ENCODE assay signal across 7 cellular contexts in the genomic region with DNA sequence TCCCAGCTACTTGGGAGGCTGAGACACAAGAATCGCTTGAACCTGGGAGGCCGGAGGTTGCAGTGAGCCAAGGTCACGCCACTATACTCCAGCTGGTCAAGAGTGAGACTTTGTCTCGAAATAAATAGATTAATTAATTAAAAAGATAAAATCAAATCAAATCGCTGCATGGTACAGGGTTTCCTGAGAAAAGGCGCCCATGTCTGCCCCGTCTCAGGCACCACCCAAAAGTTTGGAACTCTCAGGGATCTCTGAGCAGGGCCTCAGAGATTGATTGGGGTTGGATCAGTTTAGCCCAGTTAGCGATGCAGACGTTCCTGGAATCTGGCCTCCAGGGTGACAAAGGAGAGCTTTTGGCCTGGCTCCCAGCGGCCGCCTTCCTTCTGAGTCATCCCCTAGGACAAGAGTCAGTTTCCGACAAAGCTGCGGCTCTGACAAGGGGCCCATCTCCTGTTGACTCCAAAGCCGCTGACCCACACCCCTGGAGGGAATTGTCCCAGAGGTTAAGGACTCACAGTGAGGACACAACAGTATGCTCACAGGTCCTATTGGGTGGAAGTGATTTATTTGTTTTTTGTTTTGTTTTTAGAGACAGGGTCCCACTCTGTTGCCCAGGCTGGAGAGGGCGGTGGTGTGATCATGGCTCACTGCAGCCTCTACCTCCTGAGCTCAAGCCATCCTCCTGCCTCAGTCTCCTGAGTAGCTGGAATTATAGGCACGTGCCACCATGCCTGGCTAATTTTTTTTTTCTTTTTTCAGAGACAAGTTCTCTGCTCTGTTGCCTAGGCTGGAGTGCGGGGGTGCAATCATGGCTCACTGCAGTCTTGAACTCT. TPM values are rescaled to one million over a fixed set of nuclear protein-coding genes. Genes with fewer than 3 reads are reported as not detected.
DNase-seq lines count a peak whose midpoint lies in the region; ATAC-seq and TF ChIP-seq lines count a peak whose summit lies in the region.
"Had no signal": no experiment of that assay in that cellular context is flagged by ENCODE, and none has a peak within 500 bp of the region (broad histone marks: within the 10 kb centered on the region; RNA-seq: fewer than 3 reads in every experiment).

No MANE protein-coding gene starts in this region.

- H3K4me3 Mint-ChIP-seq in activated CD4-positive, alpha-beta T cell treated with anti-CD3 and anti-CD28 coated beads for 36 hours = no peak overlapping the region
- H3K4me3 Mint-ChIP-seq: nephron progenitor cell had no signal

- CTCF ChIA-PET in activated CD4-positive, alpha-beta T cell treated with anti-CD3 and anti-CD28 coated beads for 36 hours (lab: Charles Lee) = interaction anchor here (0.6 to 1.8 kb wide), 4 partner anchors 10 to 168 kb away, joined by 3 to 5 read pairs (median 4); no protein-coding TSS in a partner anchor

- 73 to 86% (median 83%) methylated on average over 17 of the region's 17 CpGs for WGBS in spleen, 5 donors

- H3K9me3 Mint-ChIP-seq in activated CD4-positive, alpha-beta T cell treated with anti-CD3 and anti-CD28 coated beads for 36 hours (ENCODE audit: low read depth) = no peaks in the 10 kb centered on the region
- H3K9me3 Mint-ChIP-seq: nephron progenitor cell had no signal

- TF ChIP-seq POLR2A in spleen (IDR thresholded peaks at IDR 0.05) = no peak

- no peaks in the 10 kb centered on the region for H3K27me3 ChIP-seq in spleen (replicated peaks in 1 of 7)

- H3K4me1 ChIP-seq in spleen = peaks cover under 1 to 100% (median 60%) of the 10 kb centered on the region in 6 donors

- ATAC-seq in GM18502 (IDR thresholded peaks at IDR 0.05; ENCODE audit: poor library complexity, unreplicated experiment) = no peak
- ATAC-seq in activated CD4-positive, alpha-beta T cell treated with anti-CD3 and anti-CD28 coated beads for 36 hours = no peak

- H3K36me3 ChIP-seq in spleen = peaks cover 0 to 92% (median 38%) of the 10 kb centered on the region in 6 donors

- no peaks in the 10 kb centered on the region for H3K4me1 Mint-ChIP-seq in activated CD4-positive, alpha-beta T cell treated with anti-CD3 and anti-CD28 coated beads for 36 hours

- TF ChIP-seq CTCF in fibroblast of pulmonary artery (IDR thresholded peaks at IDR 0.05; ENCODE audit: low read length, missing control alignments) (no peak), spleen (IDR thresholded peaks at IDR 0.05 in 8 of 11, conservative IDR thresholded peaks at IDR 0.05 in 3 of 11) (no peak)

- intact Hi-C loops in spleen (cut with DNase I; ENCODE audit: low total_unique reads) = no loop called here
- intact Hi-C loops in activated CD4-positive, alpha-beta T cell treated with anti-CD3 and anti-CD28 coated beads for 36 hours (cut with DNase I, micrococcal nuclease) = no loop called here

- peaks cover 8% of the 10 kb centered on the region for H3K36me3 Mint-ChIP-seq in activated CD4-positive, alpha-beta T cell treated with anti-CD3 and anti-CD28 coated beads for 36 hours (ENCODE audit: low read depth)

- peak; percentile 70 for DNase-seq in NCI-H2196 (lab: John Stamatoyannopoulos, UW; ENCODE audit: unreplicated experiment)
- DNase-seq in fibroblast of pulmonary artery (ENCODE audit: low read depth) = peak; percentile 78
- DNase-seq in spleen = no peak
- DNase-seq in activated CD4-positive, alpha-beta T cell treated with anti-CD3 and anti-CD28 coated beads for 36 hours = no peak
- DNase-seq in NCI-H1092 treated with DMSO at 0.1 percent for 48 hours (lab: John Stamatoyannopoulos, UW) = no peak
- DNase-seq: nephron progenitor cell had no signal

- H3K9me3 ChIP-seq in spleen = no peaks in the 10 kb centered on the region

- H3K27me3 Mint-ChIP-seq in activated CD4-positive, alpha-beta T cell treated with anti-CD3 and anti-CD28 coated beads for 36 hours = no peaks in the 10 kb centered on the region

- no peak overlapping the region for H3K27ac Mint-ChIP-seq in activated CD4-positive, alpha-beta T cell treated with anti-CD3 and anti-CD28 coated beads for 36 hours
- H3K27ac Mint-ChIP-seq: nephron progenitor cell had no signal

- H3K27ac ChIP-seq in spleen = peak overlapping the region in 6 of 8 donors; percentile 51 to 89 (median 68)

- no peak overlapping the region for H3K4me3 ChIP-seq in fibroblast of pulmonary artery (replicated peaks; ENCODE audit: low read depth, low read length)
- no peak overlapping the region for H3K4me3 ChIP-seq in spleen

- POLR2A ChIA-PET in activated CD4-positive, alpha-beta T cell treated with anti-CD3 and anti-CD28 coated beads for 36 hours (lab: Charles Lee) = interaction anchor here (0.8 to 0.9 kb wide), 2 partner anchors 25 to 42 kb away, joined by 3 to 7 read pairs; no protein-coding TSS in a partner anchor

RNA-seq across cellular contexts. Expression of gene ORAI2, which starts 6.8 kb away (rescaled TPM):
- total RNA-seq in spleen = 100 to 1,000 TPM in 3 of 7 donors, 10 to 100 TPM in 4; 75.3 to 146 (median 90.5) TPM
- 10 to 100 TPM; 31.5 to 74.4 (median 35.4) TPM for polyA plus RNA-seq in spleen
- 10 to 100 TPM; 20.8 to 25.1 TPM for total RNA-seq in activated CD4-positive, alpha-beta T cell treated with anti-CD3 and anti-CD28 coated beads for 36 hours

RNA-seq across cellular contexts. Expression of gene ALKBH4, which starts 24.5 kb away (rescaled TPM):
- total RNA-seq in spleen = 10 to 100 TPM in 6 of 7 donors, 1 to 10 TPM in 1; 9.6 to 15.1 (median 10.7) TPM
- 10 to 100 TPM in 1 of 3 donors, 1 to 10 TPM in 2; 9.0 to 11.1 (median 9.2) TPM for polyA plus RNA-seq in spleen
- total RNA-seq in activated CD4-positive, alpha-beta T cell treated with anti-CD3 and anti-CD28 coated beads for 36 hours = 1 to 10 TPM; 6.1 to 9.1 TPM

RNA-seq across cellular contexts. Expression of gene LRWD1, which starts 24.6 kb away (rescaled TPM):
- 10 to 100 TPM; 19.9 to 42.2 (median 24.1) TPM for total RNA-seq in spleen
- 10 to 100 TPM; 22.1 to 37.3 (median 33.7) TPM for polyA plus RNA-seq in spleen
- total RNA-seq in activated CD4-positive, alpha-beta T cell treated with anti-CD3 and anti-CD28 coated beads for 36 hours = 10 to 100 TPM; 13.6 to 14.4 TPM

RNA-seq across cellular contexts. Expression of gene POLR2J, which starts 38.5 kb away (rescaled TPM):
- total RNA-seq in spleen = 10 to 100 TPM in 6 of 7 donors, 1 to 10 TPM in 1; 8.4 to 34.5 (median 30.8) TPM
- polyA plus RNA-seq in spleen = 10 to 100 TPM; 95.6 to 98.8 (median 96.4) TPM
- total RNA-seq in activated CD4-positive, alpha-beta T cell treated with anti-CD3 and anti-CD28 coated beads for 36 hours = 10 to 100 TPM; 32.6 to 46.1 TPM

RNA-seq across cellular contexts. Expression of gene PRKRIP1, which starts 44.0 kb away (rescaled TPM):
- 10 to 100 TPM; 25.0 to 33.4 (median 28.8) TPM for total RNA-seq in spleen
- 10 to 100 TPM; 27.4 to 45.7 (median 43.6) TPM for polyA plus RNA-seq in spleen
- total RNA-seq in activated CD4-positive, alpha-beta T cell treated with anti-CD3 and anti-CD28 coated beads for 36 hours = 10 to 100 TPM; 26.2 to 31.4 TPM

Comparison
In these comparisons a context has a peak if more than half of its experiments do, and no peak if none do; other contexts are left out.
1. DNase-seq: peak in NCI-H2196 (single experiment) and fibroblast of pulmonary artery (single experiment); none in spleen (single experiment), activated CD4-positive, alpha-beta T cell treated with anti-CD3 and anti-CD28 coated beads for 36 hours (single experiment) and NCI-H1092 treated with DMSO at 0.1 percent for 48 hours (single experiment).